14 cellular contexts compared by ENCODE assay signal in the genomic region with DNA sequence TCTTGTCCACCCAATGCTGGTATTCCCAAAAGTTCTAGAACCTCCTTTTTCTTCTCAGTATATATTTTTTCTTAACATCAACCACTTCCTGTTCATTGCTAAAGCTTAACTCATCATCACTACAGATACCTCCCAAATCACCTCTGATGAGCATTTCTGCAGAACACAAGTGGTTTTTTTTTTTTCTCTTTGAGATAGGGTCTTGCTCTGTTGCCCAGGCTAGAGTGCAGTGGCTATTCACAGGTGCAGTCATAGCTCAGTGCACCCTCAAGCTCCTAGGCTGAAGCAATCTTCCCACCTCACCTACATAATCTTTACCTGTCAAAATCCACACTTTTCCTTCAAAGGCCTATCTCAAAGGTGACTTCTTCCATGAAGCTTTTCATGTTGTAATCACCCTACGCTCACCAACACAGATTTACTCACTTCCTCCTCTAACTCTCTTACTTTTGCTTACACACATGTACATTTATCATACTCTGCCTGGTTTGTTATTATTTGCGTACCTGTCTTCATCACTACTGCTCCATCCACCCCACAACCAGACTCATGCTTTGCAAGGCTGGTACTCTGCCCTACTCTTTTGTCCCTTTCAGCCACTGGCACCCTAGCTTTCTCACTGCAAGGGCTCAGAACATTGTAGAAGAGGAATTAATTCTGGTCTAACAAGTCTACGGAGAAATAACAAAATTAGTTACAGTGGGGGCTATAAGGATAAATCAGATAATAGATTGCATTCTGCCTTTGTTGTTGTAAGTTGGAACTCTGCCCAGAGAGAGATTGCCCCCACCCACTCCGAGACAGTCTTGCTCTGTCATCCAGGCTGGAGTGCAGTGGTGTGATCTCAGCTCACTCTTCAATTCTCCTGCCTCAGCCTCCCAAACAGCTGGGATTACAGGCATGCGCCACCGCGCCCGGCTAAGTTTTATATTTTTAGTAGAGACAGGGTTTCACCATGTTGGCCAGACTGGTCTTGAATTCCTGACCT. TPM values are rescaled to one million over a fixed set of nuclear protein-coding genes. Genes with fewer than 3 reads are reported as not detected.
DNase-seq lines count a peak whose midpoint lies in the region; ATAC-seq and TF ChIP-seq lines count a peak whose summit lies in the region.
"Had no signal": no experiment of that assay in that cellular context is flagged by ENCODE, and none has a peak within 500 bp of the region (broad histone marks: within the 10 kb centered on the region; RNA-seq: fewer than 3 reads in every experiment).

No MANE protein-coding gene starts in this region.

- TF ChIP-seq POLR2A in testis (IDR thresholded peaks at IDR 0.05), result no peak

- DNase-seq in stimulated activated CD4-positive, alpha-beta T cell treated with anti-CD3 and anti-CD28 coated beads, Interleukin-4, amount 100 ng/mL, for 1 hour, result peak; percentile 8
- no peak for DNase-seq in stimulated activated CD4-positive, alpha-beta T cell treated with anti-CD3 and anti-CD28 coated beads, Interleukin-1b, Interleukin-23, amount 100 ng/mL, for 48 hours
- DNase-seq in activated B cell treated with CpG ODN at 0.5 μM for 24 hours, result no peak
- peak; percentile 38 for DNase-seq in foreskin melanocyte
- peak; percentile 52 for DNase-seq in testis
- no peak for DNase-seq in NK-92 treated with Interleukin-12 subunit alpha and Interleukin-12 subunit beta, amount 100 ng/mL, for 24 hours (lab: John Stamatoyannopoulos, UW)
- DNase-seq: activated CD4-positive, CD25-positive, alpha-beta regulatory T cell; amniotic stem cell; NCI-H1092 treated with DMSO at 0.1 percent for 48 hours; NCI-H69; SHP77 treated with DMSO at 0.1 percent for 48 hours had no signal

- H3K27me3 Mint-ChIP-seq in activated B cell treated with CpG ODN at 0.5 μM for 24 hours, result no peaks in the 10 kb centered on the region

- POLR2A ChIA-PET in activated B cell treated with CpG ODN at 0.5 μM for 24 hours (lab: Charles Lee), result interaction anchor here (0.6 to 1.5 kb wide), 7 partner anchors 8 to 289 kb away, joined by 3 to 9 read pairs (median 3); no protein-coding TSS in a partner anchor

- intact Hi-C loops in activated B cell treated with CpG ODN at 0.5 μM for 24 hours (cut with micrococcal nuclease) (no loop called here), testis (cut with DNase I; ENCODE audit: low total_unique reads) (no loop called here)

- no peaks in the 10 kb centered on the region for H3K27me3 ChIP-seq in testis

- H3K4me1 ChIP-seq in testis, result peaks cover 19% of the 10 kb centered on the region

- no peak for TF ChIP-seq CTCF in activated B cell treated with CpG ODN at 0.5 μM for 24 hours (IDR thresholded peaks at IDR 0.05)
- TF ChIP-seq CTCF in testis (IDR thresholded peaks at IDR 0.05), result no peak

- ATAC-seq in activated B cell treated with CpG ODN at 0.5 μM for 24 hours (ENCODE audit: low read depth) (peak; percentile 70), GM19035 (IDR thresholded peaks at IDR 0.05; ENCODE audit: unreplicated experiment) (no peak), HG03108 (IDR thresholded peaks at IDR 0.05; ENCODE audit: unreplicated experiment) (no peak)
- ATAC-seq: left lobe of liver had no signal

- H3K27ac ChIP-seq in testis, result no peak overlapping the region

- no peak overlapping the region for H3K4me3 ChIP-seq in testis

- peaks cover 9% of the 10 kb centered on the region for H3K36me3 Mint-ChIP-seq in activated B cell treated with CpG ODN at 0.5 μM for 24 hours (ENCODE audit: low read depth)

- no peaks in the 10 kb centered on the region for H3K9me3 ChIP-seq in testis

- 84% methylated on average over 8 of the region's 8 CpGs for WGBS in testis, 2 donors

- CTCF ChIA-PET in activated B cell treated with CpG ODN at 0.5 μM for 24 hours (lab: Charles Lee), result interaction anchor here (0.6 to 2.0 kb wide), 3 partner anchors 54 to 263 kb away, joined by 4 to 5 read pairs (median 4); no protein-coding TSS in a partner anchor

- no peaks in the 10 kb centered on the region for H3K36me3 ChIP-seq in testis (ENCODE audit: low read depth, missing control alignments)

- peak overlapping the region; percentile 69 for H3K27ac Mint-ChIP-seq in activated B cell treated with CpG ODN at 0.5 μM for 24 hours

- no peaks in the 10 kb centered on the region for H3K9me3 Mint-ChIP-seq in activated B cell treated with CpG ODN at 0.5 μM for 24 hours

- peak overlapping the region; percentile 17 for H3K4me3 Mint-ChIP-seq in activated B cell treated with CpG ODN at 0.5 μM for 24 hours

- peaks cover 89% of the 10 kb centered on the region for H3K4me1 Mint-ChIP-seq in activated B cell treated with CpG ODN at 0.5 μM for 24 hours

RNA-seq across cellular contexts. Expression of a gene that starts 27.5 kb away (rescaled TPM):
- total RNA-seq in activated B cell treated with CpG ODN at 0.5 μM for 24 hours (191 and 201 TPM in 2 replicates), testis (100 to 1,000 TPM; 165 to 196 TPM)
- 73.2 TPM for polyA plus RNA-seq in testis (ENCODE audit: insufficient read depth, low read depth, low replicate concordance)

Comparison
In these comparisons a context has a peak if more than half of its experiments do, and no peak if none do; other contexts are left out.
1. DNase-seq: peak in stimulated activated CD4-positive, alpha-beta T cell treated with anti-CD3 and anti-CD28 coated beads, Interleukin-4, amount 100 ng/mL, for 1 hour (single experiment), foreskin melanocyte (single experiment) and testis (single experiment); none in stimulated activated CD4-positive, alpha-beta T cell treated with anti-CD3 and anti-CD28 coated beads, Interleukin-1b, Interleukin-23, amount 100 ng/mL, for 48 hours (single experiment), activated B cell treated with CpG ODN at 0.5 μM for 24 hours (single experiment) and NK-92 treated with Interleukin-12 subunit alpha and Interleukin-12 subunit beta, amount 100 ng/mL, for 24 hours (single experiment).